ENCODE assay signal across 13 cellular contexts in the genomic region with DNA sequence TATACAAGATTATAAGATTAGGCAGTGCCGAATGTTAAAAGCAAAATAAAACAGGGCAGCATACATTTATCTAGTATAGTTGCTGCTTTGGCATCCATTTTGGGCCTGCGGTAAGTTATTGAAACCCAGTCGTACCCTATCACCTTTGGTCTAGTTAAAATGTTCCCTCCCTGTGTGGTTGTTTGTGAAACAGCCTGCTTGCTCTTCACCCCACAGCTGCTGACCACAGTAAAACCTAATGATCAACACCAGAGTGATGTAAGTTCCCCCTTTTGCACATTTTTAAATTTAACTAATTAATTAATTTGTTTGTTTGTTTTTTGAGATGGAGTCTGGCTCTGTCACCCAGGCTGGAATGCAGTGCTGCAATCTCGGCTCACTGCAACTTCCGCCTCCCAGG. TPM values are rescaled to one million over a fixed set of nuclear protein-coding genes. Genes with fewer than 3 reads are reported as not detected.
DNase-seq lines count a peak whose midpoint lies in the region; ATAC-seq and TF ChIP-seq lines count a peak whose summit lies in the region.
"Had no signal": no experiment of that assay in that cellular context is flagged by ENCODE, and none has a peak within 500 bp of the region (broad histone marks: within the 10 kb centered on the region; RNA-seq: fewer than 3 reads in every experiment).

No MANE protein-coding gene starts in this region.

- H2AFZ ChIP-seq in GM23248 (no peak overlapping the region), mammary epithelial cell (ENCODE audit: low read depth, low read length) (no peak overlapping the region)

- CTCF ChIA-PET in mammary epithelial cell (lab: Charles Lee; ENCODE audit: low non-redundant PET): no interaction called here

- no peak overlapping the region for H3K27ac ChIP-seq in GM23248
- H3K27ac ChIP-seq in mammary epithelial cell (ENCODE audit: insufficient read depth, low read depth, low read length): no peak overlapping the region
- H3K27ac ChIP-seq: thyroid gland had no signal

- H3K36me3 ChIP-seq in GM23248 (ENCODE audit: low read depth) (no peaks in the 10 kb centered on the region), mammary epithelial cell (ENCODE audit: insufficient read depth, low read length) (no peaks in the 10 kb centered on the region)
- H3K36me3 ChIP-seq: spleen, thyroid gland had no signal

- H3K9ac ChIP-seq in GM23248: no peak overlapping the region
- no peak overlapping the region for H3K9ac ChIP-seq in mammary epithelial cell (ENCODE audit: insufficient read depth, low read length)

- no peaks in the 10 kb centered on the region for H3K36me3 Mint-ChIP-seq in stimulated activated memory B cell treated with anti-CD40 and anti-IgM and Interleukin-4, amounts not matched to agents 10 μg/mL and 1 μg/mL and 100 μg/mL, for 72 hours

- H3K27me3 ChIP-seq in GM23248 (replicated peaks; ENCODE audit: insufficient read depth): no peaks in the 10 kb centered on the region
- no peaks in the 10 kb centered on the region for H3K27me3 ChIP-seq in mammary epithelial cell (ENCODE audit: insufficient read depth, low read length)
- H3K27me3 ChIP-seq: spleen, thyroid gland had no signal

- peaks cover 36% of the 10 kb centered on the region for H3K4me1 Mint-ChIP-seq in stimulated activated memory B cell treated with anti-CD40 and anti-IgM and Interleukin-4, amounts not matched to agents 10 μg/mL and 1 μg/mL and 100 μg/mL, for 72 hours

- dilution Hi-C loops in mammary epithelial cell (cut with HindIII; ENCODE audit: low sequenced_read_pairs): no loop called here

- no peak for DNase-seq in GM23248
- DNase-seq in mammary epithelial cell: no peak
- DNase-seq: activated CD4-positive, alpha-beta T cell treated with anti-CD3 and anti-CD28 coated beads, Interleukin-2, amount 10 ng/mL, durations not matched to agents 7 days and 5 days; foreskin fibroblast; mesendoderm; spleen; thyroid gland had no signal

- 77 to 84% methylated on average over 5 of the region's 5 CpGs for WGBS in GM23248 (ENCODE audit: low coverage in 1 of 2, low lambda C conversion rate in 2 of 2, missing lambda C conversion rate in 2 of 2), 2 experiments
- WGBS in mammary epithelial cell (ENCODE audit: low coverage, missing lambda C conversion rate): 67% methylated on average over 3 of the region's 5 CpGs

- H3K9me2 ChIP-seq in GM23248 (ENCODE audit: insufficient read depth): no peaks in the 10 kb centered on the region

- no TSS peak for BruUV-seq in mammary epithelial cell (replicated peaks; lab: Mats Ljungman, UMichigan)

- H4K20me1 ChIP-seq in GM23248 (ENCODE audit: insufficient read depth) (no peaks in the 10 kb centered on the region), mammary epithelial cell (ENCODE audit: insufficient read depth, low read length) (no peaks in the 10 kb centered on the region)

- H3K9me3 ChIP-seq in GM23248 (ENCODE audit: low read depth): no peaks in the 10 kb centered on the region
- H3K9me3 ChIP-seq in mammary epithelial cell (replicated peaks; ENCODE audit: insufficient read depth, low read length): no peaks in the 10 kb centered on the region
- H3K9me3 ChIP-seq: thyroid gland had no signal

- H3K9me3 Mint-ChIP-seq in stimulated activated memory B cell treated with anti-CD40 and anti-IgM and Interleukin-4, amounts not matched to agents 10 μg/mL and 1 μg/mL and 100 μg/mL, for 72 hours: peaks cover 3% of the 10 kb centered on the region
- H3K9me3 Mint-ChIP-seq: activated CD4-positive, alpha-beta T cell treated with anti-CD3 and anti-CD28 coated beads, Interleukin-2, amount 10 ng/mL, durations not matched to agents 7 days and 5 days had no signal

- H3K27me3 Mint-ChIP-seq in stimulated activated memory B cell treated with anti-CD40 and anti-IgM and Interleukin-4, amounts not matched to agents 10 μg/mL and 1 μg/mL and 100 μg/mL, for 72 hours: peaks cover 8% of the 10 kb centered on the region

- intact Hi-C loops in mammary epithelial cell (cut with micrococcal nuclease): no loop called here

- no peak overlapping the region for H3K4me3 ChIP-seq in GM23248
- no peak overlapping the region for H3K4me3 ChIP-seq in mammary epithelial cell (replicated peaks in 1 of 3; ENCODE audit: insufficient read depth in 1 of 3, low read depth in 2 of 3, low read length in 3 of 3)
- H3K4me3 ChIP-seq: spleen, thyroid gland had no signal

- H3K4me3 Mint-ChIP-seq in stimulated activated memory B cell treated with anti-CD40 and anti-IgM and Interleukin-4, amounts not matched to agents 10 μg/mL and 1 μg/mL and 100 μg/mL, for 72 hours: no peak overlapping the region
- H3K4me3 Mint-ChIP-seq: activated CD4-positive, alpha-beta T cell treated with anti-CD3 and anti-CD28 coated beads, Interleukin-2, amount 10 ng/mL, durations not matched to agents 7 days and 5 days; T-helper 1 cell treated with Interleukin-12 subunit alpha and Interleukin-12 subunit beta and Interleukin-4 antibody, amounts not matched to agents 30 μg/mL and 1 μg/mL, for 36 hours had no signal

- H3F3A ChIP-seq in GM23248 (ENCODE audit: insufficient read depth): no peaks in the 10 kb centered on the region

- H3K4me1 ChIP-seq in GM23248 (ENCODE audit: insufficient read depth) (no peaks in the 10 kb centered on the region), mammary epithelial cell (ENCODE audit: insufficient read depth, low read length) (no peaks in the 10 kb centered on the region)
- H3K4me1 ChIP-seq: thyroid gland had no signal

- no peak for TF ChIP-seq CTCF in mammary epithelial cell (conservative IDR thresholded peaks at IDR 0.05 in 1 of 2, IDR thresholded peaks at IDR 0.05 in 1 of 2; ENCODE audit: extremely low read depth in 1 of 2, insufficient read depth in 1 of 2, low read depth in 1 of 2, low read length in 2 of 2)

- no peak overlapping the region for H3K27ac Mint-ChIP-seq in stimulated activated memory B cell treated with anti-CD40 and anti-IgM and Interleukin-4, amounts not matched to agents 10 μg/mL and 1 μg/mL and 100 μg/mL, for 72 hours
- H3K27ac Mint-ChIP-seq: activated CD4-positive, alpha-beta T cell treated with anti-CD3 and anti-CD28 coated beads, Interleukin-2, amount 10 ng/mL, durations not matched to agents 7 days and 5 days; T-helper 1 cell treated with Interleukin-12 subunit alpha and Interleukin-12 subunit beta and Interleukin-4 antibody, amounts not matched to agents 30 μg/mL and 1 μg/mL, for 36 hours had no signal

- no peak overlapping the region for H3K4me2 ChIP-seq in GM23248 (ENCODE audit: unreplicated experiment)
- H3K4me2 ChIP-seq in mammary epithelial cell (ENCODE audit: insufficient read depth, low read depth, low read length): no peak overlapping the region

- in situ Hi-C loops in GM23248 (cut with MboI) (no loop called here), mammary epithelial cell (cut with MboI; ENCODE audit: low sequenced_read_pairs in 2 of 2) (no loop called here)

- ATAC-seq in GM19035 (IDR thresholded peaks at IDR 0.05; ENCODE audit: unreplicated experiment) (peak; percentile 41), HG02610 (IDR thresholded peaks at IDR 0.05; ENCODE audit: unreplicated experiment) (peak; percentile 40), HG03571 (IDR thresholded peaks at IDR 0.05; ENCODE audit: unreplicated experiment) (peak; percentile 48), HG02884 (IDR thresholded peaks at IDR 0.05; ENCODE audit: unreplicated experiment) (no peak)
- ATAC-seq in stimulated activated memory B cell treated with anti-CD40 and anti-IgM and Interleukin-4, amounts not matched to agents 10 μg/mL and 1 μg/mL and 100 μg/mL, for 72 hours: peak; percentile 72

- H3K79me2 ChIP-seq in GM23248 (ENCODE audit: insufficient read depth): no peaks in the 10 kb centered on the region
- no peaks in the 10 kb centered on the region for H3K79me2 ChIP-seq in mammary epithelial cell (ENCODE audit: insufficient read depth, low read length)

RNA-seq across cellular contexts. Expression of a gene that starts 50.3 kb away (rescaled TPM):
- total RNA-seq in GM23248 (2014; rRNA removed; shearing (Covaris generic)): 471 and 498 TPM in 2 replicates
- 237 and 292 TPM in 2 replicates for polyA plus RNA-seq in GM23248 (2016; fragmentation: Nextera tagmentation; extraction: Ambion mirVana)
- 100 to 1,000 TPM; 109 to 170 TPM for total RNA-seq in mammary epithelial cell
- 116 TPM for polyA plus RNA-seq in mammary epithelial cell
- polyA minus RNA-seq in mammary epithelial cell: 123 TPM
